8 cellular contexts compared by ENCODE assay signal in genomic region chrX:100829730-100830129, GRCh38. TPM values are rescaled to one million over a fixed set of nuclear protein-coding genes. Genes with fewer than 3 reads are reported as not detected.
DNase-seq lines count a peak whose midpoint lies in the region; ATAC-seq and TF ChIP-seq lines count a peak whose summit lies in the region.

No MANE protein-coding gene starts in this region.

- peak overlapping the region; percentile 88 for H3K27ac Mint-ChIP-seq in activated B cell treated with CpG ODN at 0.5 μM for 24 hours

- CTCF ChIA-PET in activated B cell treated with CpG ODN at 0.5 μM for 24 hours (lab: Charles Lee): interaction anchor here (0.6 to 1.2 kb wide), 3 partner anchors 10 to 457 kb away, joined by 3 read pairs; partner anchors contain the start of gene CSTF2

- H3K4me2 ChIP-seq in osteoblast (ENCODE audit: insufficient read depth, low read length): no peak overlapping the region

- H3K4me1 ChIP-seq in osteoblast (ENCODE audit: insufficient read depth, low read length) (no peaks in the 10 kb centered on the region), tibial artery (no peaks in the 10 kb centered on the region)

- peak overlapping the region; percentile 53 for H3K4me3 Mint-ChIP-seq in activated B cell treated with CpG ODN at 0.5 μM for 24 hours

- H3K4me3 ChIP-seq in osteoblast (ENCODE audit: insufficient read depth, low read length) (no peak overlapping the region), tibial artery (no peak overlapping the region)

- TF ChIP-seq CTCF in activated B cell treated with CpG ODN at 0.5 μM for 24 hours (IDR thresholded peaks at IDR 0.05) (no peak), osteoblast (IDR thresholded peaks at IDR 0.05; ENCODE audit: extremely low read depth, low read depth, low read length) (no peak), tibial artery (IDR thresholded peaks at IDR 0.05) (no peak)

- H3K27ac ChIP-seq in osteoblast (ENCODE audit: low read depth, low read length) (no peak overlapping the region), tibial artery (no peak overlapping the region)

- H4K20me1 ChIP-seq in osteoblast (ENCODE audit: insufficient read depth, low read length): no peaks in the 10 kb centered on the region

- intact Hi-C loops in activated B cell treated with CpG ODN at 0.5 μM for 24 hours (cut with micrococcal nuclease): loop anchor here (1.0 to 10.0 kb wide), 3 partner anchors 9 to 575 kb away; partner anchors contain the start of genes CSTF2, GLA, HNRNPH2 and XKRX
- intact Hi-C loops in tibial artery (cut with DNase I; ENCODE audit: low total_unique reads): no loop called here

- H3K79me2 ChIP-seq in osteoblast (ENCODE audit: insufficient read depth, low read length): no peaks in the 10 kb centered on the region

- peak overlapping the region; percentile 41 for H2AFZ ChIP-seq in osteoblast (ENCODE audit: low read length)

- POLR2A ChIA-PET in activated B cell treated with CpG ODN at 0.5 μM for 24 hours (lab: Charles Lee): interaction anchor here (1.3 to 2.2 kb wide), 2 partner anchors 9 to 99 kb away, joined by 4 to 17 read pairs; partner anchors contain the start of genes CSTF2 and XKRX

- H3K36me3 ChIP-seq in osteoblast (ENCODE audit: insufficient read depth, low read length): peaks cover 36% of the 10 kb centered on the region
- H3K36me3 ChIP-seq in tibial artery: peaks cover 0 to 48% (median 24%) of the 10 kb centered on the region in 3 donors

- peak; percentile 73 for ATAC-seq in GM19035 (IDR thresholded peaks at IDR 0.05; ENCODE audit: unreplicated experiment)
- ATAC-seq in HG03045 (IDR thresholded peaks at IDR 0.05; ENCODE audit: unreplicated experiment): peak; percentile 64
- ATAC-seq in activated B cell treated with CpG ODN at 0.5 μM for 24 hours (ENCODE audit: low read depth): peak; percentile 88

- no peaks in the 10 kb centered on the region for H3K9me3 Mint-ChIP-seq in activated B cell treated with CpG ODN at 0.5 μM for 24 hours

- H3K27me3 ChIP-seq in osteoblast (ENCODE audit: insufficient read depth, low read length): peaks cover 3% of the 10 kb centered on the region
- no peaks in the 10 kb centered on the region for H3K27me3 ChIP-seq in tibial artery

- H3K9me3 ChIP-seq in osteoblast (ENCODE audit: low read depth, low read length) (no peaks in the 10 kb centered on the region), tibial artery (no peaks in the 10 kb centered on the region)

- DNase-seq in activated B cell treated with CpG ODN at 0.5 μM for 24 hours (no peak), osteoblast (ENCODE audit: insufficient read length, low spot score, missing footprints) (no peak), tibial artery (no peak), NCI-H2107 treated with DMSO at 0.1 percent for 48 hours (lab: John Stamatoyannopoulos, UW; ENCODE audit: unreplicated experiment) (no peak), GOT3 (lab: John Stamatoyannopoulos, UW) (no peak), NCI-H774 (lab: John Stamatoyannopoulos, UW) (no peak)

- H3K27me3 Mint-ChIP-seq in activated B cell treated with CpG ODN at 0.5 μM for 24 hours: no peaks in the 10 kb centered on the region

- H3K4me1 Mint-ChIP-seq in activated B cell treated with CpG ODN at 0.5 μM for 24 hours: peaks cover 11% of the 10 kb centered on the region

- peaks cover 68% of the 10 kb centered on the region for H3K36me3 Mint-ChIP-seq in activated B cell treated with CpG ODN at 0.5 μM for 24 hours (ENCODE audit: low read depth)

RNA-seq across cellular contexts. Expression of gene CSTF2, which starts 9.5 kb away (rescaled TPM):
- total RNA-seq in activated B cell treated with CpG ODN at 0.5 μM for 24 hours: 27.7 TPM in 2 replicates
- total RNA-seq in osteoblast: 6.5 and 8.7 TPM in 2 replicates

RNA-seq across cellular contexts. Expression of gene NOX1, which starts 44.4 kb away (rescaled TPM):
- total RNA-seq in activated B cell treated with CpG ODN at 0.5 μM for 24 hours (not detected in 2 replicates), osteoblast (not detected in 2 replicates)
